In the genomic region with DNA sequence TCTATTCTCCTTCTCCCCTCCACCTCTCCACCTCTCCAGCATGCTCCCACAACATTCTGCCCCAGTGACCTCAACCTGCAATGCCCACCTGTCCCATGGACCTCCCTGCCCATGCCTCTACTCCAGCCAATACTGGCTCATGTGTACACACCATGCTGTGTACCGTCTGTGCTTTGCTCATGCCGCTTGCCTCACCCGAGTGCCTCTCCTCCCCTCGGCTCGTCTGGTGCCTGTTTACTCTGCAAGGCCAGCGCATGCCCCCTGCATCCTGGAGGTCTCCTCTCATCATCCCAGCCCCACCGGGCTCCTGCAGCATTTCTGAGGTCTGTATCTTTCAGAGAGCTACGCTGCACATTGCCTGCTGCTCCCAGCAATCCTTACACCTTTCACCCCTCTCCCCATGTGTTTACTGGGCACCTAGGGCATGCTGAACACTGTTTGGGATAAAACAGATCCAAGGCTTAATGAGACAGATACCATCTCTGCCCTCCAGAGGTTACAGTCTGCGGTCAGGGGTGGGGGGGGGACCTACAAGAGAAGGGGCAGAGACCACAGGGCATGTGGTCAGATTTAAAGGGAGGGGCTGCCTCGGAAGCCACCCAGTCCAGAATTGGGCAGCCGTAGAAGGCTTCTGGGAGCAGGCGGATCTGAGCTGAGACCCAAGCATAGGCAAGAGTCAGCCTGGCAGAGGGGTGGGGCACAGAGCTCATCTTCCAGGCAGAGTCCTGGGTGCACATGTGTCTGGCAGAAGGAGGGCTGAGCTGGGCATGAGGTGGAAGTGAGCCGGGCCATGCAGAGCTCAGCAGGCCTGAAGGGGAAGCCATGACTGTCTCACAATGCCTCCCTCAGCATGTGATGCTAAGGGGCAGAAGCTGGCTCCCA, we compare ENCODE assay signal across 12 cellular contexts. TPM values are rescaled to one million over a fixed set of nuclear protein-coding genes. Genes with fewer than 3 reads are reported as not detected.
DNase-seq lines count a peak whose midpoint lies in the region; ATAC-seq and TF ChIP-seq lines count a peak whose summit lies in the region.
"Had no signal": no experiment of that assay in that cellular context is flagged by ENCODE, and none has a peak within 500 bp of the region (broad histone marks: within the 10 kb centered on the region; RNA-seq: fewer than 3 reads in every experiment).

No MANE protein-coding gene starts in this region.

- H3K4me3 ChIP-seq in right cardiac atrium (ENCODE audit: low read length), result no peak overlapping the region
- no peak overlapping the region for H3K4me3 ChIP-seq in smooth muscle cell

- no peak overlapping the region for H3K9ac ChIP-seq in smooth muscle cell (ENCODE audit: low read depth)

- no peaks in the 10 kb centered on the region for H3K27me3 ChIP-seq in right cardiac atrium (ENCODE audit: control insufficient read depth, insufficient read depth)
- H3K27me3 ChIP-seq in smooth muscle cell (ENCODE audit: low read depth), result no peaks in the 10 kb centered on the region

- DNase-seq in HT1080 (ENCODE audit: low read depth) (peak; percentile 10), SK-MEL-5 (ENCODE audit: low read depth, low spot score) (peak; percentile 19), right cardiac atrium (peak; percentile 42 to 72 (median 68)), smooth muscle cell (lab: John Stamatoyannopoulos, UW; ENCODE audit: unreplicated experiment) (no peak), NCI-H1417 treated with DMSO at 0.1 percent for 48 hours (lab: John Stamatoyannopoulos, UW) (no peak)
- no peak for DNase-seq in stimulated activated naive B cell treated with anti-CD40 and anti-IgM and Interleukin-4, amounts not matched to agents 10 μg/mL and 1 μg/mL and 100 μg/mL, for 72 hours
- DNase-seq: activated CD8-positive, alpha-beta memory T cell treated with anti-CD3 and anti-CD28 coated beads for 24 hours; dermis blood vessel endothelial cell; foreskin melanocyte; NCI-H1105; stimulated activated naive CD4-positive, alpha-beta T cell treated with Interleukin-2 at 50 U/mL for 16 hours had no signal

- H3K4me2 ChIP-seq in smooth muscle cell, result no peak overlapping the region

- intact Hi-C loops in right cardiac atrium (cut with DNase I), result no loop called here

- H3K27ac ChIP-seq in right cardiac atrium (ENCODE audit: low read length) (no peak overlapping the region), smooth muscle cell (ENCODE audit: low read depth) (no peak overlapping the region)

- H3K79me2 ChIP-seq in smooth muscle cell (ENCODE audit: low read depth), result no peaks in the 10 kb centered on the region

- in situ Hi-C loops in SK-MEL-5 (cut with HindIII; ENCODE audit: low pct_unique_long_range_greater_than_20kb, low sequenced_read_pairs), result no loop called here

- H4K20me1 ChIP-seq in smooth muscle cell (ENCODE audit: low read depth), result no peaks in the 10 kb centered on the region

- ATAC-seq in right cardiac atrium (peak; percentile 58 to 67), HG03139 (IDR thresholded peaks at IDR 0.05; ENCODE audit: unreplicated experiment) (no peak)
- ATAC-seq in stimulated activated naive B cell treated with anti-CD40 and anti-IgM and Interleukin-4, amounts not matched to agents 10 μg/mL and 1 μg/mL and 100 μg/mL, for 72 hours (replicated peaks), result peak in 1 of 2 donors; percentile 23

- H3K27ac Mint-ChIP-seq in stimulated activated naive B cell treated with anti-CD40 and anti-IgM and Interleukin-4, amounts not matched to agents 10 μg/mL and 1 μg/mL and 100 μg/mL, for 72 hours, result peak overlapping the region; percentile 14

- peak overlapping the region in 1 of 2 donors; percentile 34 for H3K4me3 Mint-ChIP-seq in stimulated activated naive B cell treated with anti-CD40 and anti-IgM and Interleukin-4, amounts not matched to agents 10 μg/mL and 1 μg/mL and 100 μg/mL, for 72 hours

- H3K9me3 ChIP-seq in right cardiac atrium (ENCODE audit: control insufficient read depth, low read length), result no peaks in the 10 kb centered on the region
- H3K9me3 ChIP-seq in smooth muscle cell (replicated peaks; ENCODE audit: low read depth), result no peaks in the 10 kb centered on the region

- H2AFZ ChIP-seq in smooth muscle cell (ENCODE audit: low read depth), result no peak overlapping the region

- H3K36me3 ChIP-seq in smooth muscle cell (ENCODE audit: low read depth), result no peaks in the 10 kb centered on the region

- WGBS in right cardiac atrium, result 84% methylated on average over 13 of the region's 13 CpGs
- WGBS in smooth muscle cell (ENCODE audit: low lambda C conversion rate), result 87% methylated on average over 13 of the region's 13 CpGs

- no peaks in the 10 kb centered on the region for H3F3A ChIP-seq in smooth muscle cell (ENCODE audit: low read depth)

- peaks cover 5 to 6% of the 10 kb centered on the region in 2 donors for H3K27me3 Mint-ChIP-seq in stimulated activated naive B cell treated with anti-CD40 and anti-IgM and Interleukin-4, amounts not matched to agents 10 μg/mL and 1 μg/mL and 100 μg/mL, for 72 hours

- H3K9me3 Mint-ChIP-seq in stimulated activated naive B cell treated with anti-CD40 and anti-IgM and Interleukin-4, amounts not matched to agents 10 μg/mL and 1 μg/mL and 100 μg/mL, for 72 hours, result no peaks in the 10 kb centered on the region

- peaks cover 32 to 66% of the 10 kb centered on the region in 2 donors for H3K4me1 Mint-ChIP-seq in stimulated activated naive B cell treated with anti-CD40 and anti-IgM and Interleukin-4, amounts not matched to agents 10 μg/mL and 1 μg/mL and 100 μg/mL, for 72 hours

- peaks cover 0 to 4% of the 10 kb centered on the region in 2 donors for H3K36me3 Mint-ChIP-seq in stimulated activated naive B cell treated with anti-CD40 and anti-IgM and Interleukin-4, amounts not matched to agents 10 μg/mL and 1 μg/mL and 100 μg/mL, for 72 hours

- H3K4me1 ChIP-seq in right cardiac atrium (ENCODE audit: control insufficient read depth, insufficient read depth, low read length) (peaks cover 3% of the 10 kb centered on the region), smooth muscle cell (ENCODE audit: low read depth) (no peaks in the 10 kb centered on the region)

- no peak for TF ChIP-seq CTCF in smooth muscle cell (IDR thresholded peaks at IDR 0.05; ENCODE audit: borderline replicate concordance, insufficient read depth, poor library complexity, severe bottlenecking)

RNA-seq across cellular contexts. Expression of a gene that starts 29.6 kb away (rescaled TPM):
- total RNA-seq in HT1080 (2014; rRNA removed; shearing (Covaris generic)), result 289 and 329 TPM in 2 replicates
- polyA plus RNA-seq in HT1080 (2015; cell fraction: cytosol; rRNA removed), result 372 and 390 TPM in 2 replicates
- polyA plus RNA-seq in HT1080 (2015; cell fraction: nucleus; rRNA removed), result 1,389 and 1,496 TPM in 2 replicates
- 1,457 and 1,499 TPM in 2 replicates for total RNA-seq in SK-MEL-5 (2014; rRNA removed; shearing (Covaris generic))
- 3,343 and 3,961 TPM in 2 replicates for polyA plus RNA-seq in SK-MEL-5 (2015; cell fraction: cytosol; rRNA removed)
- 1,221 and 1,304 TPM in 2 replicates for polyA plus RNA-seq in SK-MEL-5 (2015; cell fraction: nucleus; rRNA removed)
- total RNA-seq in right cardiac atrium (1,000 to 10,000 TPM; 1,345 to 1,678 (median 1,522) TPM), smooth muscle cell (282 and 328 TPM in 2 replicates)
- polyA plus RNA-seq in right cardiac atrium (897 TPM), smooth muscle cell (486 and 500 TPM in 2 replicates)

Comparison
In these comparisons a context has a peak if more than half of its experiments do, and no peak if none do; other contexts are left out.
1. DNase-seq: peak in HT1080 (single experiment), SK-MEL-5 (single experiment) and right cardiac atrium (3 of 3); none in stimulated activated naive B cell treated with anti-CD40 and anti-IgM and Interleukin-4, amounts not matched to agents 10 μg/mL and 1 μg/mL and 100 μg/mL, for 72 hours (single experiment), smooth muscle cell (single experiment) and NCI-H1417 treated with DMSO at 0.1 percent for 48 hours (single experiment).